ENCODE assay signal across 23 cellular contexts in genomic region chr3:185309795-185310194, GRCh38. TPM values are rescaled to one million over a fixed set of nuclear protein-coding genes. Genes with fewer than 3 reads are reported as not detected.
DNase-seq lines count a peak whose midpoint lies in the region; ATAC-seq, FAIRE-seq and TF ChIP-seq lines count a peak whose summit lies in the region.
"Had no signal": no experiment of that assay in that cellular context is flagged by ENCODE, and none has a peak within 500 bp of the region (broad histone marks: within the 10 kb centered on the region; RNA-seq: fewer than 3 reads in every experiment).

No MANE protein-coding gene starts in this region.

- no peaks in the 10 kb centered on the region for H3K79me2 ChIP-seq in HepG2 (ENCODE audit: insufficient read depth, low read length)

- peak; percentile 52 for ATAC-seq in HepG2
- ATAC-seq in right lobe of liver, result no peak
- ATAC-seq in SK-N-SH treated with all-trans-retinoic acid at 6 μM for 48 hours, result no peak
- ATAC-seq in GM19452 (IDR thresholded peaks at IDR 0.05; ENCODE audit: unreplicated experiment), result no peak
- ATAC-seq: A549, GM23338, HCT116 had no signal

- peaks cover 47% of the 10 kb centered on the region for H3K4me1 ChIP-seq in HepG2 (ENCODE audit: insufficient read depth, low read length)
- H3K4me1 ChIP-seq in right lobe of liver, result peaks cover 0 to 24% (median 5%) of the 10 kb centered on the region in 4 donors
- H3K4me1 ChIP-seq: A549, BE2C had no signal

- H3K9me3 Mint-ChIP-seq in endothelial cell (ENCODE audit: unreplicated experiment) (no peaks in the 10 kb centered on the region), type B pancreatic cell (peaks cover 11% of the 10 kb centered on the region)

- peak overlapping the region; percentile 69 for H3K4me2 ChIP-seq in HepG2 (ENCODE audit: low read depth, low read length)
- H3K4me2 ChIP-seq: A549; BLaER1 treated with 17β-estradiol and CSF1 and Interleukin-3, amounts not matched to agents 10 nM and 100 nM; GM23338 had no signal

- H3K27ac ChIP-seq in HepG2 (ENCODE audit: extremely low read length, insufficient read depth, low read length) (peak overlapping the region; percentile 85), right lobe of liver (no peak overlapping the region)
- H3K27ac ChIP-seq: A549; BLaER1 treated with 17β-estradiol and CSF1 and Interleukin-3, amounts not matched to agents 10 nM and 100 nM had no signal

- H3K4me3 ChIP-seq in HepG2 (replicated peaks in 1 of 3; ENCODE audit: insufficient read depth in 1 of 3, low read depth in 2 of 3, low read length in 3 of 3), result peak overlapping the region in 2 of 3 experiments; percentile 5 to 24; a peak in 2 of 6 replicates
- H3K4me3 ChIP-seq in right lobe of liver, result no peak overlapping the region
- H3K4me3 ChIP-seq: A549; BLaER1 treated with 17β-estradiol and CSF1 and Interleukin-3, amounts not matched to agents 10 nM and 100 nM; GM23338 had no signal

- peak overlapping the region; percentile 56 for H2AFZ ChIP-seq in HepG2 (ENCODE audit: low read length)
- H2AFZ ChIP-seq: GM23338 had no signal

- H3K9ac ChIP-seq in HepG2 (ENCODE audit: insufficient read depth, low read depth, low read length), result peak overlapping the region; percentile 62
- H3K9ac ChIP-seq: BLaER1 treated with 17β-estradiol and CSF1 and Interleukin-3, amounts not matched to agents 10 nM and 100 nM had no signal

- POLR2A ChIA-PET in HepG2 (lab: Yijun Ruan, JAX), result interaction anchor here (0.6 to 2.9 kb wide), 7 partner anchors 16 to 276 kb away, joined by 3 to 24 read pairs (median 4); partner anchors contain the start of genes EHHADH and SENP2

- H3K27ac Mint-ChIP-seq in endothelial cell (ENCODE audit: unreplicated experiment) (no peak overlapping the region), type B pancreatic cell (peak overlapping the region; percentile 10)
- H3K27ac Mint-ChIP-seq: CD4-positive, alpha-beta T cell; CD8-positive, alpha-beta memory T cell; GM23338; H9 had no signal

- 33% methylated on average over 3 of the region's 3 CpGs for WGBS in HepG2 (ENCODE audit: low lambda C conversion rate)
- WGBS in right lobe of liver (ENCODE audit: insufficient coverage, low coverage, low lambda C conversion rate, missing lambda C conversion rate), result 71% methylated on average over 3 of the region's 3 CpGs

- TF ChIP-seq CTCF in HepG2 (CRISPR knock-in tag; IDR thresholded peaks at IDR 0.05) (no peak), right lobe of liver (IDR thresholded peaks at IDR 0.05) (no peak), endothelial cell (IDR thresholded peaks at IDR 0.05; ENCODE audit: unreplicated experiment) (no peak), type B pancreatic cell (conservative IDR thresholded peaks at IDR 0.05) (no peak)

- TF ChIP-seq POLR2A in HepG2 (IDR thresholded peaks at IDR 0.05; ENCODE audit: insufficient read depth in 1 of 2, low read depth in 2 of 2, low read length in 2 of 2), result no peak
- no peak for TF ChIP-seq POLR2A in right lobe of liver (IDR thresholded peaks at IDR 0.05)

- no peaks in the 10 kb centered on the region for H3K36me3 ChIP-seq in HepG2 (replicated peaks in 1 of 2; ENCODE audit: control insufficient read depth in 1 of 2, insufficient read depth in 2 of 2, low read length in 2 of 2)
- H3K36me3 ChIP-seq in right lobe of liver, result no peaks in the 10 kb centered on the region
- H3K36me3 ChIP-seq: BE2C; BLaER1 treated with 17β-estradiol and CSF1 and Interleukin-3, amounts not matched to agents 10 nM and 100 nM had no signal

- H3K36me3 Mint-ChIP-seq in endothelial cell (ENCODE audit: low read depth, unreplicated experiment) (peaks cover 45% of the 10 kb centered on the region), type B pancreatic cell (peaks cover 44% of the 10 kb centered on the region)

- H3K4me3 Mint-ChIP-seq in endothelial cell (ENCODE audit: unreplicated experiment) (peak overlapping the region; percentile 59), type B pancreatic cell (no peak overlapping the region)
- H3K4me3 Mint-ChIP-seq: CD14-positive monocyte; CD4-positive, alpha-beta T cell; CD8-positive, alpha-beta memory T cell; GM23338; H9 had no signal

- H3K27me3 Mint-ChIP-seq in endothelial cell (ENCODE audit: unreplicated experiment) (peaks cover 6% of the 10 kb centered on the region), type B pancreatic cell (no peaks in the 10 kb centered on the region)

- CTCF ChIA-PET in HepG2 (lab: Yijun Ruan, JAX; ENCODE audit: low intra/inter-chr PET ratio, low total read pairs), result no interaction called here

- H3K4me1 Mint-ChIP-seq in endothelial cell (ENCODE audit: unreplicated experiment) (no peaks in the 10 kb centered on the region), type B pancreatic cell (ENCODE audit: unreplicated experiment) (no peaks in the 10 kb centered on the region)
- H3K4me1 Mint-ChIP-seq: CD8-positive, alpha-beta memory T cell had no signal

- TF ChIP-seq EP300 in HepG2 (IDR thresholded peaks at IDR 0.05; ENCODE audit: low read depth in 2 of 2, low read length in 2 of 2), result no peak
- no peak for TF ChIP-seq EP300 in HepG2 (CRISPR knock-in tag; IDR thresholded peaks at IDR 0.05; ENCODE audit: borderline replicate concordance)

- intact Hi-C loops in HepG2 (cut with micrococcal nuclease; ENCODE audit: unreplicated experiment), result no loop called here
- intact Hi-C loops in right lobe of liver (cut with DNase I), result no loop called here

- DNase-seq in HepG2 (ENCODE audit: low spot score) (no peak), right lobe of liver (no peak), endothelial cell (ENCODE audit: low spot score) (no peak), type B pancreatic cell (ENCODE audit: extremely low spot score, unreplicated experiment) (no peak)
- DNase-seq: 8988T; ACHN; AML-193; BE2C; CD4-positive, alpha-beta T cell; CD8-positive, alpha-beta memory T cell; DMS53; DMS79 treated with DMSO at 0.1 percent for 48 hours; GF-D8; H9 had no signal

- no peaks in the 10 kb centered on the region; the same call in 1 of the 2 replicates for H3K9me3 ChIP-seq in HepG2 (ENCODE audit: low read length)
- no peaks in the 10 kb centered on the region for H3K9me3 ChIP-seq in right lobe of liver
- H3K9me3 ChIP-seq: BE2C had no signal

- TF ChIP-seq RAD21 in HepG2 (CRISPR knock-in tag; IDR thresholded peaks at IDR 0.05), result no peak

- in situ Hi-C loops in HepG2 (cut with HindIII; ENCODE audit: extremely low pct_ligation_motif_present, low pct_unique_long_range_greater_than_20kb), result no loop called here

- no peaks in the 10 kb centered on the region for H3K27me3 ChIP-seq in HepG2 (ENCODE audit: control insufficient read depth in 1 of 2, insufficient read depth in 2 of 2, low read length in 2 of 2)
- H3K27me3 ChIP-seq in right lobe of liver, result no peaks in the 10 kb centered on the region
- H3K27me3 ChIP-seq: BE2C; BLaER1 treated with 17β-estradiol and CSF1 and Interleukin-3, amounts not matched to agents 10 nM and 100 nM had no signal

- no peak for FAIRE-seq in HepG2 (lab: Jason Lieb, UNC)
- FAIRE-seq: A549, GM12892, GM19239 had no signal

- BruUV-seq in HepG2 (replicated peaks; lab: Mats Ljungman, UMichigan), result no TSS peak

- no peaks in the 10 kb centered on the region for H4K20me1 ChIP-seq in HepG2 (ENCODE audit: insufficient read depth, low read length)
- H4K20me1 ChIP-seq: BLaER1 treated with 17β-estradiol and CSF1 and Interleukin-3, amounts not matched to agents 10 nM and 100 nM had no signal

RNA-seq across cellular contexts. Expression of gene MAP3K13, which starts 53.1 kb away (rescaled TPM):
- total RNA-seq in HepG2 (2016; rRNA removed; fragmentation: Illumina TruSeq; extraction: Trizol), result 26.5 and 34.2 TPM in 2 replicates
- 33.5 and 33.9 TPM in 2 replicates for total RNA-seq in HepG2 (2016; cell fraction: cytosol; rRNA removed; fragmentation: Illumina TruSeq; extraction: Trizol; ENCODE audit: low read depth)
- total RNA-seq in HepG2 (2016; cell fraction: insoluble cytoplasmic fraction; rRNA removed; fragmentation: Illumina TruSeq; extraction: Trizol), result 26.2 and 31.9 TPM in 2 replicates
- total RNA-seq in HepG2 (2016; cell fraction: membrane; rRNA removed; fragmentation: Illumina TruSeq; extraction: Trizol), result 41.7 and 52.0 TPM in 2 replicates
- total RNA-seq in HepG2 (2016; cell fraction: nucleus; rRNA removed; fragmentation: Illumina TruSeq; extraction: Trizol), result 33.1 and 33.6 TPM in 2 replicates
- 17.3 and 24.2 TPM in 2 replicates for polyA plus RNA-seq in HepG2 (2011; rRNA removed)
- polyA plus RNA-seq in HepG2 (2011; cell fraction: cytosol; rRNA removed), result 7.7 and 13.0 TPM in 2 replicates
- polyA plus RNA-seq in HepG2 (2011; cell fraction: nucleus; rRNA removed), result 8.4 TPM in 2 replicates
- polyA plus RNA-seq in HepG2 (2012), result 20.7 and 28.8 TPM in 2 replicates
- polyA plus RNA-seq in HepG2 (2016; cell fraction: cytosol; fragmentation: Illumina TruSeq; extraction: Trizol; ENCODE audit: low read depth), result 34.1 and 37.0 TPM in 2 replicates
- polyA plus RNA-seq in HepG2 (2016; cell fraction: insoluble cytoplasmic fraction; fragmentation: Illumina TruSeq; extraction: Trizol; ENCODE audit: low read depth), result 31.2 and 35.6 TPM in 2 replicates
- 56.8 and 60.9 TPM in 2 replicates for polyA plus RNA-seq in HepG2 (2016; cell fraction: membrane; fragmentation: Illumina TruSeq; extraction: Trizol; ENCODE audit: low read depth)
- 16.2 and 16.6 TPM in 2 replicates for polyA plus RNA-seq in HepG2 (2016; cell fraction: nucleus; fragmentation: Illumina TruSeq; extraction: Trizol; ENCODE audit: insufficient read depth, low read depth)
- polyA minus RNA-seq in HepG2 (2011; rRNA and poly(A)+ RNA removed; ENCODE audit: low replicate concordance), result 5.4 and 22.7 TPM in 2 replicates
- polyA minus RNA-seq in HepG2 (2011; cell fraction: cytosol; rRNA and poly(A)+ RNA removed), result 8.8 and 9.8 TPM in 2 replicates
- 59.9 and 62.8 TPM in 2 replicates for polyA minus RNA-seq in HepG2 (2011; cell fraction: nucleus; rRNA and poly(A)+ RNA removed)
- total RNA-seq in right lobe of liver, result 10 to 100 TPM; 14.1 to 30.9 (median 24.1) TPM
- total RNA-seq in endothelial cell (ENCODE audit: unreplicated experiment), result 26.4 TPM
- 29.1 and 40.4 TPM in 2 replicates for total RNA-seq in type B pancreatic cell (ENCODE audit: low replicate concordance)

RNA-seq across cellular contexts. Expression of gene EHHADH, which starts 55.9 kb away (rescaled TPM):
- total RNA-seq in HepG2 (2016; rRNA removed; fragmentation: Illumina TruSeq; extraction: Trizol) (38.9 and 59.1 TPM in 2 replicates), right lobe of liver (100 to 1,000 TPM; 138 to 322 (median 216) TPM), endothelial cell (ENCODE audit: unreplicated experiment) (6.8 TPM), type B pancreatic cell (ENCODE audit: low replicate concordance) (5.3 and 14.4 TPM in 2 replicates)
- total RNA-seq in HepG2 (2016; cell fraction: cytosol; rRNA removed; fragmentation: Illumina TruSeq; extraction: Trizol; ENCODE audit: low read depth), result 3.7 and 5.5 TPM in 2 replicates
- total RNA-seq in HepG2 (2016; cell fraction: insoluble cytoplasmic fraction; rRNA removed; fragmentation: Illumina TruSeq; extraction: Trizol), result 40.5 and 57.0 TPM in 2 replicates
- total RNA-seq in HepG2 (2016; cell fraction: membrane; rRNA removed; fragmentation: Illumina TruSeq; extraction: Trizol), result 9.7 and 12.0 TPM in 2 replicates
- total RNA-seq in HepG2 (2016; cell fraction: nucleus; rRNA removed; fragmentation: Illumina TruSeq; extraction: Trizol), result 34.2 and 38.8 TPM in 2 replicates
- 14.1 and 14.5 TPM in 2 replicates for polyA plus RNA-seq in HepG2 (2011; rRNA removed)
- 10.6 and 13.3 TPM in 2 replicates for polyA plus RNA-seq in HepG2 (2011; cell fraction: cytosol; rRNA removed)
- polyA plus RNA-seq in HepG2 (2011; cell fraction: nucleus; rRNA removed), result 3.9 and 6.8 TPM in 2 replicates
- 17.8 and 33.4 TPM in 2 replicates for polyA plus RNA-seq in HepG2 (2012)
- polyA plus RNA-seq in HepG2 (2016; cell fraction: cytosol; fragmentation: Illumina TruSeq; extraction: Trizol; ENCODE audit: low read depth), result 1.9 and 2.0 TPM in 2 replicates
- polyA plus RNA-seq in HepG2 (2016; cell fraction: insoluble cytoplasmic fraction; fragmentation: Illumina TruSeq; extraction: Trizol; ENCODE audit: low read depth), result 46.6 and 47.5 TPM in 2 replicates
- polyA plus RNA-seq in HepG2 (2016; cell fraction: membrane; fragmentation: Illumina TruSeq; extraction: Trizol; ENCODE audit: low read depth), result 4.9 and 6.1 TPM in 2 replicates
- 22.4 and 23.4 TPM in 2 replicates for polyA plus RNA-seq in HepG2 (2016; cell fraction: nucleus; fragmentation: Illumina TruSeq; extraction: Trizol; ENCODE audit: insufficient read depth, low read depth)
- polyA minus RNA-seq in HepG2 (2011; rRNA and poly(A)+ RNA removed; ENCODE audit: low replicate concordance), result 5.1 and 33.8 TPM in 2 replicates
- polyA minus RNA-seq in HepG2 (2011; cell fraction: cytosol; rRNA and poly(A)+ RNA removed), result 25.6 and 27.5 TPM in 2 replicates
- polyA minus RNA-seq in HepG2 (2011; cell fraction: nucleus; rRNA and poly(A)+ RNA removed), result 51.2 and 66.1 TPM in 2 replicates

Comparison
In these comparisons a context has a peak if more than half of its experiments do, and no peak if none do; other contexts are left out.
1. H3K4me3 ChIP-seq: peak in HepG2 (2 of 3); none in right lobe of liver (0 of 3).